In genomic region chr2:42051168-42052125, GRCh38 we compare ENCODE assay signal across 12 cellular contexts. TPM values are rescaled to one million over a fixed set of nuclear protein-coding genes. Genes with fewer than 3 reads are reported as not detected.
A peak's percentile ranks its signal among the peaks of the same experiment; 100 is the strongest.
DNase-seq lines count a peak whose midpoint lies in the region; TF ChIP-seq lines count a peak whose summit lies in the region.
"Had no signal": no experiment of that assay in that cellular context is flagged by ENCODE, and none has a peak within 500 bp of the region (broad histone marks: within the 10 kb centered on the region; RNA-seq: fewer than 3 reads in every experiment).

No MANE protein-coding gene starts in this region.

- H2BK12ac ChIP-seq in trophoblast cell (ENCODE audit: low read length) = no peak overlapping the region

- H3K4me2 ChIP-seq in hepatocyte (peak overlapping the region; percentile 89), trophoblast cell (ENCODE audit: low read length) (peak overlapping the region; percentile 59), PC-9 (no peak overlapping the region)

- H3K4ac ChIP-seq in trophoblast cell (ENCODE audit: low read depth, low read length) = peak overlapping the region; percentile 19

- H3K79me2 ChIP-seq in hepatocyte (peaks cover 54% of the 10 kb centered on the region), trophoblast cell (ENCODE audit: control insufficient read depth, insufficient read depth, low read length, poor library complexity) (peaks cover 19% of the 10 kb centered on the region), PC-9 (ENCODE audit: low read depth) (0 out of 2 replicates have a peak, but pooled peaks cover 2% of the 10 kb centered on the region)

- no peak overlapping the region for H2BK120ac ChIP-seq in trophoblast cell (ENCODE audit: insufficient read depth, low read length, poor library complexity)

- no peaks in the 10 kb centered on the region for H3F3A ChIP-seq in PC-9 (ENCODE audit: insufficient read depth, low read depth)

- no peak overlapping the region for H4K8ac ChIP-seq in trophoblast cell (ENCODE audit: low read depth, low read length)

- no peak overlapping the region for H3K23ac ChIP-seq in trophoblast cell (ENCODE audit: low read length)

- H3K9me3 ChIP-seq in A673 (ENCODE audit: low read depth, low read length, poor library complexity, severe bottlenecking) (no peaks in the 10 kb centered on the region), adipocyte (ENCODE audit: control insufficient read depth, low read length) (no peaks in the 10 kb centered on the region), hepatocyte (ENCODE audit: low read depth) (no peaks in the 10 kb centered on the region), trophoblast cell (ENCODE audit: insufficient read depth, low read depth, low read length) (no peaks in the 10 kb centered on the region), PC-9 (ENCODE audit: insufficient read depth, low read depth) (no peaks in the 10 kb centered on the region)

- peaks cover 23% of the 10 kb centered on the region for H3K4me1 ChIP-seq in A673 (ENCODE audit: insufficient read depth, low read length, poor library complexity, severe bottlenecking)
- peaks cover 62% of the 10 kb centered on the region for H3K4me1 ChIP-seq in adipocyte (ENCODE audit: control insufficient read depth, insufficient read depth, low read length)
- H3K4me1 ChIP-seq in hepatocyte (ENCODE audit: insufficient read depth) = peaks cover 50% of the 10 kb centered on the region
- peaks cover 31 to 55% of the 10 kb centered on the region in 2 experiments for H3K4me1 ChIP-seq in trophoblast cell (ENCODE audit: control insufficient read depth in 1 of 2, insufficient read depth in 2 of 2, low read length in 2 of 2)
- peaks cover 9% of the 10 kb centered on the region; the same call in 1 of the 2 replicates for H3K4me1 ChIP-seq in PC-9 (replicated peaks; ENCODE audit: insufficient read depth)

- H3K36me3 ChIP-seq in A673 (ENCODE audit: insufficient read depth, low read length, poor library complexity, severe bottlenecking) (peaks cover 37% of the 10 kb centered on the region), adipocyte (ENCODE audit: control insufficient read depth, insufficient read depth, low read length, severe bottlenecking) (peaks cover 38% of the 10 kb centered on the region), hepatocyte (replicated peaks; ENCODE audit: insufficient read depth, low read depth) (no peaks in the 10 kb centered on the region), trophoblast cell (ENCODE audit: control insufficient read depth in 1 of 2, insufficient read depth in 2 of 2, low read length in 2 of 2) (peaks cover 32 to 35% of the 10 kb centered on the region in 2 experiments), PC-9 (ENCODE audit: low read depth) (no peaks in the 10 kb centered on the region)

- no peaks in the 10 kb centered on the region for H3K27me3 ChIP-seq in A673 (replicated peaks; ENCODE audit: insufficient read depth, low read depth, low read length, poor library complexity)
- no peaks in the 10 kb centered on the region for H3K27me3 ChIP-seq in adipocyte (replicated peaks; ENCODE audit: control insufficient read depth, insufficient read depth, low read length)
- H3K27me3 ChIP-seq in hepatocyte = no peaks in the 10 kb centered on the region
- no peaks in the 10 kb centered on the region for H3K27me3 ChIP-seq in trophoblast cell (ENCODE audit: insufficient read depth, low read length)
- 0 out of 2 replicates have a peak, but pooled peaks cover 7% of the 10 kb centered on the region for H3K27me3 ChIP-seq in PC-9 (ENCODE audit: insufficient read depth, low read depth)

- BruUV-seq in A673 (replicated peaks; lab: Mats Ljungman, UMichigan) (TSS peak; percentile 3), PC-9 (replicated peaks; lab: Mats Ljungman, UMichigan) (no TSS peak)

- peaks cover 14% of the 10 kb centered on the region for H3K79me1 ChIP-seq in trophoblast cell (ENCODE audit: low read length)

- no peak for TF ChIP-seq CTCF in A673 (conservative IDR thresholded peaks at IDR 0.05; ENCODE audit: low read depth, low read length)
- no peak for TF ChIP-seq CTCF in hepatocyte (IDR thresholded peaks at IDR 0.05; ENCODE audit: poor library complexity)
- TF ChIP-seq CTCF in PC-9 (conservative IDR thresholded peaks at IDR 0.05) = no peak

- no peak for DNase-seq in A673 (ENCODE audit: low spot score)
- DNase-seq in adipocyte (ENCODE audit: low read depth) = no peak
- peak; percentile 65 for DNase-seq in hepatocyte (ENCODE audit: low spot score)
- no peak for DNase-seq in trophoblast cell
- no peak for DNase-seq in PC-9
- no peak for DNase-seq in EL
- DNase-seq in NCI-H2196 treated with DMSO at 0.1 percent for 48 hours (lab: John Stamatoyannopoulos, UW; ENCODE audit: unreplicated experiment) = no peak
- DNase-seq in activated CD8-positive, alpha-beta memory T cell treated with anti-CD3 and anti-CD28 coated beads for 24 hours = no peak
- DNase-seq: activated CD4-positive, alpha-beta T cell treated with anti-CD3 and anti-CD28 coated beads for 48 hours; activated naive CD4-positive, alpha-beta T cell treated with anti-CD3 and anti-CD28 coated beads for 36 hours; dermis blood vessel endothelial cell; NCI-H1092 treated with DMSO at 0.1 percent for 48 hours had no signal

- H4K12ac ChIP-seq in trophoblast cell (ENCODE audit: low read depth, low read length) = no peak overlapping the region

- intact Hi-C loops in A673 (cut with micrococcal nuclease; ENCODE audit: unreplicated experiment) (no loop called here), PC-9 (cut with micrococcal nuclease; ENCODE audit: unreplicated experiment) (no loop called here)

- peak overlapping the region; percentile 27 for H4K91ac ChIP-seq in trophoblast cell (ENCODE audit: low read depth, low read length)

- no peak overlapping the region for H2AFZ ChIP-seq in hepatocyte
- no peak overlapping the region for H2AFZ ChIP-seq in trophoblast cell (ENCODE audit: insufficient read depth, low read length, poor library complexity)
- no peak overlapping the region for H2AFZ ChIP-seq in PC-9

- no peak overlapping the region for H2BK5ac ChIP-seq in trophoblast cell (ENCODE audit: low read depth, low read length, poor library complexity)

- peak overlapping the region; percentile 67 for H3K18ac ChIP-seq in trophoblast cell (ENCODE audit: low read length)

- H3K27ac ChIP-seq in A673 (ENCODE audit: low read depth, low read length, poor library complexity, severe bottlenecking) (peak overlapping the region; percentile 59), hepatocyte (peak overlapping the region; percentile 95), trophoblast cell (ENCODE audit: low read depth, low read length) (no peak overlapping the region), PC-9 (no peak overlapping the region)

- H4K20me1 ChIP-seq in hepatocyte (ENCODE audit: insufficient read depth, poor library complexity, severe bottlenecking) = no peaks in the 10 kb centered on the region
- no peaks in the 10 kb centered on the region for H4K20me1 ChIP-seq in PC-9 (ENCODE audit: insufficient read depth)

- CTCF ChIA-PET in A673 (lab: Charles Lee) = no interaction called here
- CTCF ChIA-PET in PC-9 (lab: Charles Lee) = interaction anchor here (0.6 kb wide), 1 partner anchor 181 kb away, joined by 4 read pairs; no protein-coding TSS in a partner anchor

- peak overlapping the region; percentile 100 for H3K9ac ChIP-seq in adipocyte (ENCODE audit: low read length)
- no peak overlapping the region for H3K9ac ChIP-seq in trophoblast cell (ENCODE audit: low read length)

- 54% methylated on average over 16 of the region's 16 CpGs for WGBS in hepatocyte (ENCODE audit: low lambda C conversion rate, missing lambda C conversion rate)
- no CpG with 5 or more reads among the region's 16 CpGs for WGBS in trophoblast cell (ENCODE audit: extremely low coverage, insufficient coverage, insufficient read length)

- peak overlapping the region; percentile 84 for H3K4me3 ChIP-seq in A673 (ENCODE audit: low read depth, low read length, poor library complexity, severe bottlenecking)
- peak overlapping the region; percentile 99 for H3K4me3 ChIP-seq in adipocyte (ENCODE audit: low read length)
- peak overlapping the region; percentile 51 for H3K4me3 ChIP-seq in hepatocyte
- H3K4me3 ChIP-seq in trophoblast cell (ENCODE audit: low read depth, low read length) = no peak overlapping the region
- H3K4me3 ChIP-seq in PC-9 = no peak overlapping the region

- POLR2A ChIA-PET in A673 (lab: Charles Lee; ENCODE audit: low non-redundant PET) = no interaction called here
- POLR2A ChIA-PET in PC-9 (lab: Charles Lee; ENCODE audit: unreplicated experiment) = no interaction called here

- no peaks in the 10 kb centered on the region for H3K9me2 ChIP-seq in hepatocyte (replicated peaks; ENCODE audit: insufficient read depth)
- H3K9me2 ChIP-seq in PC-9 (ENCODE audit: insufficient read depth) = no peaks in the 10 kb centered on the region

- H2AK5ac ChIP-seq in trophoblast cell (ENCODE audit: low read length) = no peak overlapping the region

- H3K14ac ChIP-seq in trophoblast cell (ENCODE audit: low read length) = no peak overlapping the region

RNA-seq across cellular contexts. Expression of gene PKDCC, which starts 3.6 kb away (rescaled TPM):
- total RNA-seq in A673 (2021) (77.5 and 82.2 TPM in 2 replicates), hepatocyte (278 and 339 TPM in 2 replicates), PC-9 (2021) (3.9 and 5.5 TPM in 2 replicates)
- 270 and 281 TPM in 2 replicates for polyA plus RNA-seq in hepatocyte
- polyA plus RNA-seq in trophoblast cell (2013) = 35.3 and 39.5 TPM in 2 replicates
- total RNA-seq: activated naive CD4-positive, alpha-beta T cell treated with anti-CD3 and anti-CD28 coated beads for 36 hours had no signal

Comparison
In these comparisons a context has a peak if more than half of its experiments do, and no peak if none do; other contexts are left out.
1. H3K27ac ChIP-seq: peak in A673 (single experiment) and hepatocyte (single experiment); none in trophoblast cell (single experiment) and PC-9 (single experiment).
2. H3K4me3 ChIP-seq: peak in A673 (single experiment), adipocyte (single experiment) and hepatocyte (single experiment); none in trophoblast cell (single experiment) and PC-9 (single experiment).
3. RNA of gene PKDCC, which starts 3.6 kb away (total RNA-seq): 278 to 339 TPM in hepatocyte and 77.5 to 82.2 TPM in A673; 3.9 to 5.5 TPM in PC-9; every median in the first group is over 10 times any median in the second.